22 cellular contexts compared by ENCODE assay signal in the genomic region with DNA sequence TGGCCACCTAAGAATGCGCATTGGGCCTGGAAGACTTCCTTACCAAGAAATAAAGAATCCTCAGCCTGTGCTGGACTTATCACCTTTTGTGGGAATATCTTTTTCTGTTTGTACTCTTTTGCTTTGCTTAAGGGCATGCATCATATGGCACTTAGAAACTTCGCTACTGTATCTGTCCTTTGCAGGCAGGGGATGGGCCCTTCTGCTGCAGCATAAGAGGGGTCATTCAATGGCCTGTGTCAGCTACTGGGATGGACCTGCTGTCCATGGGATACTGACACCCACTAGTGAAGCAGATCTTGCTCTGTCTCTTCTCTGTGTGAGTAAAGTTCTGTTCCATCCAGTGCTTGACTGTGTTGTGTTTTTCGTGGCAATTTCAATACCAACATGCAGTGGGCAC.
"Had no signal": no experiment of that assay in that cellular context is flagged by ENCODE, and none has a peak within 500 bp of the region (broad histone marks: within the 10 kb centered on the region; RNA-seq: fewer than 3 reads in every experiment).

No MANE protein-coding gene starts in this region.

- H3K36me3 ChIP-seq: MG63, SJCRH30 had no signal

- ATAC-seq: Panc1, PC-3, Right ventricle myocardium inferior, SK-N-SH treated with all-trans-retinoic acid at 6 μM for 48 hours had no signal

- DNase-seq: Karpas-422, KG1, MG63, NCI-H1092, NCI-H1105 treated with DMSO at 0.1 percent for 48 hours, NCI-H1417 treated with DMSO at 0.1 percent for 48 hours, NCI-H187, NCI-H2029, NCI-H2081 treated with DMSO at 0.1 percent for 48 hours, NCI-H2171, NCI-H226, NCI-H446, NCI-H510A, NCI-H524 treated with DMSO at 0.1 percent for 48 hours, NCI-H69, NCI-H774, PC-3, SHP77 treated with DMSO at 0.1 percent for 48 hours, SJCRH30 had no signal

- H3K4me3 ChIP-seq: MG63, SJCRH30 had no signal

- H3K27me3 ChIP-seq: MG63, SJCRH30 had no signal

- H3K9me3 ChIP-seq: MG63 had no signal

- H3K27ac ChIP-seq: SJCRH30 had no signal
